ENCODE assay signal across 11 cellular contexts in the genomic region with DNA sequence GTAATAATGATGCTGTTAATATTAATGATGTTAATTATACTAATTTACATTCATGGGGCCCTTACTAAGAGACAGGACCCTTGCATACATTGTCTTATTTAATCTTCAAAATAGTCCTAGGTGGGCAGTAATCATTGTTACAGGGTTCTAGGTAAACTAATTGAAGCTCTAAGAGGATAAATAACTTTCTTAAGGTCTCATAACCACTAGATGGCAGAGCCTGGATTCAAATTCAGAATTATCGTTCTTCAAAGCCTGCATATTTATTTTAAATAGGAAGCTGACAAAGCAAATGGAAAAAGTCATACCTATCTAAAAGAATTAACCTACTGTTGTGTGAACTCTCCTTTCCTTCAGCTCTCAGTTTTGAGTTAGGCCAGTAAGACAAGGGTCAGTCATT. TPM values are rescaled to one million over a fixed set of nuclear protein-coding genes. Genes with fewer than 3 reads are reported as not detected.
DNase-seq lines count a peak whose midpoint lies in the region; ATAC-seq, FAIRE-seq and TF ChIP-seq lines count a peak whose summit lies in the region.
"Had no signal": no experiment of that assay in that cellular context is flagged by ENCODE, and none has a peak within 500 bp of the region (broad histone marks: within the 10 kb centered on the region; RNA-seq: fewer than 3 reads in every experiment).

No MANE protein-coding gene starts in this region.

- H3K27me3 ChIP-seq in mesenchymal stem cell (ENCODE audit: control insufficient read depth in 1 of 2, insufficient read depth in 1 of 2, low read length in 2 of 2), result no peaks in the 10 kb centered on the region

- H3K27ac ChIP-seq in mesenchymal stem cell (ENCODE audit: low read length, poor library complexity, severe bottlenecking), result no peak overlapping the region

- TF ChIP-seq CTCF in NB4 (IDR thresholded peaks at IDR 0.05; ENCODE audit: low read depth, low read length) (peak; percentile 16), astrocyte of the spinal cord (IDR thresholded peaks at IDR 0.05; ENCODE audit: low read depth, low read length) (peak; percentile 31)

- peak; percentile 24 for DNase-seq in DMS153 treated with DMSO at 0.1 percent for 48 hours (lab: John Stamatoyannopoulos, UW; ENCODE audit: unreplicated experiment)
- DNase-seq in DMS153 (lab: John Stamatoyannopoulos, UW), result no peak
- peak; percentile 29 for DNase-seq in NB4 (ENCODE audit: low read depth)
- peak; percentile 50 for DNase-seq in astrocyte of the spinal cord (ENCODE audit: low read depth, low spot score)
- DNase-seq in mesenchymal stem cell, result peak; percentile 29
- no peak for DNase-seq in cortex of kidney (lab: John Stamatoyannopoulos, UW)
- no peak for DNase-seq in frontal cortex (ENCODE audit: low spot score in 2 of 2)
- DNase-seq: ACHN; activated CD4-positive, CD25-positive, alpha-beta regulatory T cell treated with anti-CD3 and anti-CD28 coated beads, Interleukin-2, amount 50 U/mL, for 72 hours; aorta had no signal

- H3K14ac ChIP-seq in mesenchymal stem cell (ENCODE audit: low read length in 2 of 2), result no peak overlapping the region

- peaks cover 2% of the 10 kb centered on the region for H3K79me1 ChIP-seq in mesenchymal stem cell (replicated peaks; ENCODE audit: low read length, poor library complexity, severe bottlenecking)

- no peak overlapping the region for H2AK5ac ChIP-seq in mesenchymal stem cell (ENCODE audit: low read length, severe bottlenecking)

- no peak overlapping the region for H2BK12ac ChIP-seq in mesenchymal stem cell (ENCODE audit: low read length in 2 of 2)

- H2BK120ac ChIP-seq in mesenchymal stem cell (ENCODE audit: low read depth, low read length), result no peak overlapping the region

- no peak for ATAC-seq in activated CD4-positive, CD25-positive, alpha-beta regulatory T cell treated with anti-CD3 and anti-CD28 coated beads, Interleukin-2, amount 50 U/mL, for 24 hours

- peak overlapping the region; percentile 32 for H3K9ac ChIP-seq in mesenchymal stem cell (ENCODE audit: low read length)

- H3K4me3 ChIP-seq in NB4 (ENCODE audit: low read depth, low read length) (no peak overlapping the region), astrocyte of the spinal cord (ENCODE audit: low read depth, low read length) (no peak overlapping the region), mesenchymal stem cell (ENCODE audit: insufficient read depth in 1 of 2, low read depth in 1 of 2, low read length in 2 of 2) (no peak overlapping the region)

- no peak overlapping the region for H3K4me2 ChIP-seq in mesenchymal stem cell (ENCODE audit: low read length, poor library complexity, severe bottlenecking)

- no peak overlapping the region for H4K8ac ChIP-seq in mesenchymal stem cell (ENCODE audit: low read length)

- no peak overlapping the region for H3K23ac ChIP-seq in mesenchymal stem cell (ENCODE audit: low read length in 2 of 2)

- no peak overlapping the region for H2BK5ac ChIP-seq in mesenchymal stem cell (ENCODE audit: low read depth, low read length, poor library complexity, severe bottlenecking)

- H2AFZ ChIP-seq in mesenchymal stem cell (ENCODE audit: low read depth, low read length), result no peak overlapping the region

- in situ Hi-C loops in astrocyte of the spinal cord (cut with HindIII; ENCODE audit: low sequenced_read_pairs), result no loop called here

- FAIRE-seq in frontal cortex (lab: Jason Lieb, UNC), result no peak

- no CpG with 5 or more reads among the region's 1 CpG for WGBS in mesenchymal stem cell

- no peak overlapping the region for H2BK15ac ChIP-seq in mesenchymal stem cell (ENCODE audit: low read depth, poor library complexity, severe bottlenecking)

- H3K4ac ChIP-seq in mesenchymal stem cell (ENCODE audit: low read depth in 1 of 2, low read length in 2 of 2), result no peak overlapping the region

- H4K91ac ChIP-seq in mesenchymal stem cell (ENCODE audit: low read length), result no peak overlapping the region

- H3K36me3 ChIP-seq in mesenchymal stem cell (ENCODE audit: control insufficient read depth in 1 of 2, insufficient read depth in 2 of 2, low read depth in 1 of 2, low read length in 2 of 2), result peaks cover 4 to 24% of the 10 kb centered on the region in 2 experiments

- TF ChIP-seq POLR2A in NB4 (IDR thresholded peaks at IDR 0.05; ENCODE audit: extremely low read depth, insufficient read length), result no peak

- H3K4me1 ChIP-seq in mesenchymal stem cell (ENCODE audit: control insufficient read depth, insufficient read depth, low read depth, low read length), result no peaks in the 10 kb centered on the region

- peaks cover 10% of the 10 kb centered on the region for H3K9me3 ChIP-seq in mesenchymal stem cell (ENCODE audit: control insufficient read depth, low read length)

- H3K18ac ChIP-seq in mesenchymal stem cell (ENCODE audit: low read depth in 1 of 2, low read length in 2 of 2), result no peak overlapping the region

RNA-seq across cellular contexts. Expression of gene PTCHD4, which starts 23.5 kb away (rescaled TPM):
- 7.8 TPM for polyA plus RNA-seq in mesenchymal stem cell (2013, experiment 1 of 2)
- 8.5 TPM for polyA plus RNA-seq in mesenchymal stem cell (2013, experiment 2 of 2)
- 28.1 TPM for total RNA-seq in frontal cortex

Comparison
In these comparisons a context has a peak if more than half of its experiments do, and no peak if none do; other contexts are left out.
1. DNase-seq: peak in DMS153 treated with DMSO at 0.1 percent for 48 hours (single experiment), NB4 (single experiment), astrocyte of the spinal cord (single experiment) and mesenchymal stem cell (single experiment); none in DMS153 (single experiment), cortex of kidney (single experiment) and frontal cortex (0 of 2).